In the genomic region with DNA sequence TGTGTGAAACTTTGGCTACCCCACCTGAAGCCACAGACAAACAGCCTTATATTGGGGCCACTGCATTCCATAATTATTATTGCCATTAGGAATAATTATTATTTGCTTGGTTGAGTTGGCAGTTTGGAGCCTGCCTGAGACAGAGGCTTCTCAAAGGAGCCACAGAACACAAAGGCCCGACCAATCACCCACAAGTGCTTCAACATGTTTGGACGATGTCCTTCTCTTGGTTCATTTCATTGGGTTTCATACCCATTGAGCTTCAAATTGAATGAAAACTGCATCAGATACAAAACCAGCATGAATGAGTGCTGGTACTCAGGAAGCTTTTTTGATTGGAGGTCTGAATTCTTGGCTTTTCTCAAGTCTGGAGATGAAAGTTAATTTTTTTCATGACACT, we compare ENCODE assay signal across 25 cellular contexts.
DNase-seq lines count a peak whose midpoint lies in the region; ATAC-seq, FAIRE-seq and TF ChIP-seq lines count a peak whose summit lies in the region.
"Had no signal": no experiment of that assay in that cellular context is flagged by ENCODE, and none has a peak within 500 bp of the region (broad histone marks: within the 10 kb centered on the region; RNA-seq: fewer than 3 reads in every experiment).

No MANE protein-coding gene starts in this region.

- H2AFZ ChIP-seq in mammary epithelial cell (ENCODE audit: low read depth, low read length) (no peak overlapping the region), GM12878 (ENCODE audit: control insufficient read depth, low read depth, low read length) (no peak overlapping the region)

- TF ChIP-seq POLR2A in GM12878 (IDR thresholded peaks at IDR 0.05; ENCODE audit: low read depth, low read length): no peak

- CTCF ChIA-PET in mammary epithelial cell (lab: Charles Lee; ENCODE audit: low non-redundant PET) (interaction anchor here (0.7 kb wide), 1 partner anchor 15 kb away, joined by 3 read pairs; no protein-coding TSS in a partner anchor), MCF 10A (lab: Yijun Ruan, JAX) (interaction anchor here (0.7 kb wide), 1 partner anchor 278 kb away, joined by 4 read pairs; no protein-coding TSS in a partner anchor), GM12878 (lab: Yijun Ruan, JAX) (interaction anchor here (0.5 to 2.0 kb wide), 3 partner anchors 14 to 102 kb away, joined by 3 to 8 read pairs (median 3); no protein-coding TSS in a partner anchor)

- RAD21 ChIA-PET in GM12878 (lab: Charles Lee; ENCODE audit: unreplicated experiment): interaction anchor here (0.6 to 2.9 kb wide), 13 partner anchors 9 to 166 kb away, joined by 3 to 13 read pairs (median 5); no protein-coding TSS in a partner anchor

- H3K27ac Mint-ChIP-seq in MCF 10A (ENCODE audit: low read depth, unreplicated experiment): no peak overlapping the region
- H3K27ac Mint-ChIP-seq: CD14-positive monocyte had no signal

- H3K4me1 ChIP-seq in mammary epithelial cell (ENCODE audit: insufficient read depth, low read length): peaks cover 8% of the 10 kb centered on the region
- H3K4me1 ChIP-seq in GM12878 (ENCODE audit: control insufficient read depth, insufficient read depth, low read length): no peaks in the 10 kb centered on the region
- H3K4me1 ChIP-seq: BE2C, Peyer's patch had no signal

- H3K27me3 Mint-ChIP-seq in MCF 10A (ENCODE audit: insufficient read depth, unreplicated experiment): peaks cover 30% of the 10 kb centered on the region

- intact Hi-C loops in mammary epithelial cell (cut with micrococcal nuclease): no loop called here
- intact Hi-C loops in MCF 10A (cut with micrococcal nuclease): no loop called here
- intact Hi-C loops in GM12878 (cut with micrococcal nuclease; ENCODE audit: unreplicated experiment): no loop called here

- WGBS in mammary epithelial cell (ENCODE audit: low coverage, missing lambda C conversion rate): 33% methylated on average over 2 of the region's 2 CpGs
- 89% methylated on average over 2 of the region's 2 CpGs for WGBS in GM12878 (ENCODE audit: insufficient coverage, insufficient replicate concordance, low lambda C conversion rate, missing lambda C conversion rate)

- no peaks in the 10 kb centered on the region for H4K20me1 ChIP-seq in mammary epithelial cell (ENCODE audit: insufficient read depth, low read length)
- H4K20me1 ChIP-seq in GM12878 (ENCODE audit: control insufficient read depth, insufficient read depth): no peaks in the 10 kb centered on the region

- DNase-seq in NCI-H1417 (lab: John Stamatoyannopoulos, UW): peak; percentile 19 to 77 (median 28)
- no peak for DNase-seq in NCI-H1417 treated with DMSO at 0.1 percent for 48 hours (lab: John Stamatoyannopoulos, UW)
- DNase-seq in mammary epithelial cell: peak; percentile 54
- DNase-seq in MCF 10A (ENCODE audit: unreplicated experiment): no peak
- no peak for DNase-seq in GM12878 (ENCODE audit: low read depth, low spot score)
- DNase-seq in T-helper 2 cell: no peak
- DNase-seq in central memory CD4-positive, alpha-beta T cell: no peak
- DNase-seq in activated naive CD4-positive, alpha-beta T cell treated with anti-CD3 and anti-CD28 coated beads, Interleukin-2, amount 50 U/mL, for 16 hours: no peak
- DNase-seq: 8988T, ACHN, BE2C, DMS53, EL, GDM1, NCI-H1092, NCI-H2029, NCI-H446, NCI-H524 treated with DMSO at 0.1 percent for 48 hours, OCI-M1, Peyer's patch, SHP77 treated with DMSO at 0.1 percent for 48 hours, T-helper 1 cell had no signal

- in situ Hi-C loops in mammary epithelial cell (cut with MboI; ENCODE audit: low sequenced_read_pairs in 2 of 2) (no loop called here), GM12878 (cut with MboI) (no loop called here)

- H3K4me3 ChIP-seq in mammary epithelial cell (replicated peaks in 1 of 3; ENCODE audit: insufficient read depth in 1 of 3, low read depth in 2 of 3, low read length in 3 of 3) (no peak overlapping the region), GM12878 (no peak overlapping the region)
- H3K4me3 ChIP-seq: Peyer's patch had no signal

- H3K27ac ChIP-seq in mammary epithelial cell (ENCODE audit: insufficient read depth, low read depth, low read length) (no peak overlapping the region), GM12878 (ENCODE audit: control insufficient read depth, insufficient read depth) (no peak overlapping the region)
- H3K27ac ChIP-seq: Peyer's patch had no signal

- TF ChIP-seq RAD21 in GM12878 (IDR thresholded peaks at IDR 0.05; ENCODE audit: insufficient read depth, low read depth, low read length): no peak

- peaks cover 6% of the 10 kb centered on the region for H3K4me1 Mint-ChIP-seq in MCF 10A (ENCODE audit: insufficient read depth, unreplicated experiment)

- H3K36me3 ChIP-seq in mammary epithelial cell (ENCODE audit: insufficient read depth, low read length): no peaks in the 10 kb centered on the region
- H3K36me3 ChIP-seq in GM12878 (ENCODE audit: control insufficient read depth in 2 of 2, insufficient read depth in 2 of 2, low read length in 1 of 2): peaks cover 0 to 8% of the 10 kb centered on the region in 2 experiments; a peak in 2 of 4 replicates
- H3K36me3 ChIP-seq: BE2C, Peyer's patch had no signal

- H3K9ac ChIP-seq in mammary epithelial cell (ENCODE audit: insufficient read depth, low read length): no peak overlapping the region
- no peak overlapping the region for H3K9ac ChIP-seq in GM12878 (ENCODE audit: control insufficient read depth, insufficient read depth, low read length)

- no peaks in the 10 kb centered on the region for H3K9me3 Mint-ChIP-seq in MCF 10A (ENCODE audit: unreplicated experiment)

- BruUV-seq in mammary epithelial cell (replicated peaks; lab: Mats Ljungman, UMichigan) (no TSS peak), MCF 10A (replicated peaks; lab: Mats Ljungman, UMichigan) (no TSS peak), GM12878 (replicated peaks; lab: Mats Ljungman, UMichigan) (no TSS peak)

- no peak for TF ChIP-seq CTCF in mammary epithelial cell (conservative IDR thresholded peaks at IDR 0.05 in 1 of 2, IDR thresholded peaks at IDR 0.05 in 1 of 2; ENCODE audit: extremely low read depth in 1 of 2, insufficient read depth in 1 of 2, low read depth in 1 of 2, low read length in 2 of 2)
- no peak for TF ChIP-seq CTCF in MCF 10A (IDR thresholded peaks at IDR 0.05; ENCODE audit: unreplicated experiment)
- TF ChIP-seq CTCF in GM12878 (IDR thresholded peaks at IDR 0.05 in 2 of 3, conservative IDR thresholded peaks at IDR 0.05 in 1 of 3; ENCODE audit: control insufficient read depth in 2 of 3, extremely low read depth in 1 of 3, insufficient read depth in 1 of 3, low read depth in 3 of 3, low read length in 3 of 3): no peak

- dilution Hi-C loops in mammary epithelial cell (cut with HindIII; ENCODE audit: low sequenced_read_pairs): no loop called here

- H3K4me2 ChIP-seq in mammary epithelial cell (ENCODE audit: insufficient read depth, low read depth, low read length) (no peak overlapping the region), GM12878 (ENCODE audit: control insufficient read depth, insufficient read depth) (no peak overlapping the region)

- H3K4me3 Mint-ChIP-seq in MCF 10A (ENCODE audit: unreplicated experiment): no peak overlapping the region
- H3K4me3 Mint-ChIP-seq: CD14-positive monocyte had no signal

- H3K79me2 ChIP-seq in mammary epithelial cell (ENCODE audit: insufficient read depth, low read length): no peaks in the 10 kb centered on the region
- no peaks in the 10 kb centered on the region for H3K79me2 ChIP-seq in GM12878 (ENCODE audit: control insufficient read depth, insufficient read depth, low read length)

- SMC1A ChIA-PET in GM12878 (lab: Charles Lee; ENCODE audit: uncharacterized antibody, unreplicated experiment): interaction anchor here (0.8 to 13.6 kb wide), 15 partner anchors 9 to 168 kb away, joined by 3 to 151 read pairs (median 5); partner anchors contain the start of gene CREB5

- POLR2A ChIA-PET in MCF 10A (lab: Yijun Ruan, JAX) (interaction anchor here (1.3 kb wide), 1 partner anchor 8 kb away, joined by 3 read pairs; no protein-coding TSS in a partner anchor), GM12878 (lab: Charles Lee) (interaction anchor here (0.6 to 2.8 kb wide), 4 partner anchors 10 to 160 kb away, joined by 4 to 11 read pairs (median 5); no protein-coding TSS in a partner anchor)

- H3K36me3 Mint-ChIP-seq in MCF 10A (ENCODE audit: insufficient read depth, unreplicated experiment): no peaks in the 10 kb centered on the region
- H3K36me3 Mint-ChIP-seq: CD14-positive monocyte had no signal

- peak; percentile 31 for ATAC-seq in GM12878

- H3K9me3 ChIP-seq in mammary epithelial cell (replicated peaks; ENCODE audit: insufficient read depth, low read length): no peaks in the 10 kb centered on the region
- H3K9me3 ChIP-seq in GM12878 (replicated peaks; ENCODE audit: control insufficient read depth, insufficient read depth, low read length): no peaks in the 10 kb centered on the region
- H3K9me3 ChIP-seq: BE2C, Peyer's patch had no signal

- no peak for FAIRE-seq in GM12878 (lab: Jason Lieb, UNC)
- FAIRE-seq: GM12891, H54 had no signal

- no peak for TF ChIP-seq EP300 in GM12878 (IDR thresholded peaks at IDR 0.05; ENCODE audit: borderline replicate concordance in 1 of 2, control insufficient read depth in 1 of 2, low read depth in 2 of 2, low read length in 2 of 2)

- peaks cover 28% of the 10 kb centered on the region for H3K27me3 ChIP-seq in mammary epithelial cell (ENCODE audit: insufficient read depth, low read length)
- H3K27me3 ChIP-seq in GM12878 (replicated peaks in 1 of 2; ENCODE audit: control insufficient read depth in 2 of 2, insufficient read depth in 2 of 2, low read length in 1 of 2): no peaks in the 10 kb centered on the region
- H3K27me3 ChIP-seq: BE2C, Peyer's patch had no signal

TF ChIP-seq in GM12878, 131 proteins besides CTCF, POLR2A, EP300 and RAD21 (continues in another document):
- no peak for TF ChIP-seq TBL1XR1 (IDR thresholded peaks at IDR 0.05; ENCODE audit: low read depth, low read length)

Comparison
In these comparisons a context has a peak if more than half of its experiments do, and no peak if none do; other contexts are left out.
1. DNase-seq: peak in NCI-H1417 (3 of 3) and mammary epithelial cell (single experiment); none in NCI-H1417 treated with DMSO at 0.1 percent for 48 hours (single experiment), MCF 10A (single experiment), GM12878 (single experiment), T-helper 2 cell (0 of 5), central memory CD4-positive, alpha-beta T cell (single experiment) and activated naive CD4-positive, alpha-beta T cell treated with anti-CD3 and anti-CD28 coated beads, Interleukin-2, amount 50 U/mL, for 16 hours (single experiment).